Comparison of ENCODE assay signal across 1 cellular context in genomic region chr1:156413310-156414246, GRCh38.
TF ChIP-seq lines count a peak whose summit lies in the region.

No MANE protein-coding gene starts in this region.

TF ChIP-seq in GM23338, 12 proteins besides CTCF, POLR2A, EP300 and RAD21:
- no peak for TF ChIP-seq ZNF462 (CRISPR knock-in tag; IDR thresholded peaks at IDR 0.05)
- TF ChIP-seq NANOG (IDR thresholded peaks at IDR 0.05; ENCODE audit: borderline replicate concordance): no peak
- TF ChIP-seq EZH2 (IDR thresholded peaks at IDR 0.05; ENCODE audit: low read depth, unreplicated experiment): peak; percentile 13
- TF ChIP-seq ZNF331 (CRISPR knock-in tag; IDR thresholded peaks at IDR 0.05; ENCODE audit: low read depth): no peak
- TF ChIP-seq REST (IDR thresholded peaks at IDR 0.05; ENCODE audit: unreplicated experiment): peak; percentile 37
